In genomic region chr15:100918034-100918689, GRCh38 we compare ENCODE assay signal across 8 cellular contexts. TPM values are rescaled to one million over a fixed set of nuclear protein-coding genes. Genes with fewer than 3 reads are reported as not detected.
DNase-seq lines count a peak whose midpoint lies in the region; ATAC-seq and TF ChIP-seq lines count a peak whose summit lies in the region.

No MANE protein-coding gene starts in this region.

- H3K27me3 ChIP-seq in heart left ventricle (peaks cover 0 to 24% (median 9%) of the 10 kb centered on the region in 9 donors), upper lobe of left lung (no peaks in the 10 kb centered on the region)

- H3K36me3 ChIP-seq in SK-N-MC (ENCODE audit: insufficient read depth, low read length) (no peaks in the 10 kb centered on the region), heart left ventricle (no peaks in the 10 kb centered on the region), upper lobe of left lung (no peaks in the 10 kb centered on the region)

- WGBS in heart left ventricle, 4 donors = 2 to 3% (median 2%) methylated on average over 10 to 42 of the region's 42 CpGs
- 1 to 5% methylated on average over 28 to 39 of the region's 42 CpGs for WGBS in upper lobe of left lung, 2 donors

- no peaks in the 10 kb centered on the region for H3K9me3 ChIP-seq in SK-N-MC (ENCODE audit: low read depth, low read length)
- peaks cover 0 to 4% (median 0%) of the 10 kb centered on the region in 12 donors for H3K9me3 ChIP-seq in heart left ventricle
- no peaks in the 10 kb centered on the region for H3K9me3 ChIP-seq in upper lobe of left lung

- H3K36me3 Mint-ChIP-seq in activated naive CD8-positive, alpha-beta T cell = peaks cover 3% of the 10 kb centered on the region

- H3K4me1 ChIP-seq in heart left ventricle (peaks cover 0 to 41% (median 9%) of the 10 kb centered on the region in 12 donors), upper lobe of left lung (peaks cover 19 to 37% (median 32%) of the 10 kb centered on the region in 4 donors)

- H3K27ac ChIP-seq in SK-N-MC (no peak overlapping the region), heart left ventricle (peak overlapping the region in 5 of 12 donors; percentile 28 to 76 (median 69)), upper lobe of left lung (peak overlapping the region; percentile 50 to 80 (median 75))

- no peak for TF ChIP-seq EP300 in upper lobe of left lung (IDR thresholded peaks at IDR 0.05)

- H3K27me3 Mint-ChIP-seq in activated naive CD8-positive, alpha-beta T cell = peaks cover 47% of the 10 kb centered on the region

- peak; percentile 52 for DNase-seq in DMS79 treated with DMSO at 0.1 percent for 48 hours (lab: John Stamatoyannopoulos, UW)
- peak in 48 of 76 experiments; percentile 4 to 68 (median 34) for DNase-seq in HUDEP-2 (lab: John Stamatoyannopoulos, UW; ENCODE audit: unreplicated experiment in 76 of 76)
- no peak for DNase-seq in SK-N-MC (ENCODE audit: low read depth, low spot score)
- DNase-seq in heart left ventricle = peak; percentile 78 to 89 (median 80)
- peak; percentile 43 to 96 (median 60) for DNase-seq in posterior cingulate gyrus
- peak; percentile 92 to 96 for DNase-seq in upper lobe of left lung

- TF ChIP-seq CTCF in heart left ventricle (IDR thresholded peaks at IDR 0.05) = peak; percentile 79 to 93 (median 90)
- TF ChIP-seq CTCF in upper lobe of left lung (IDR thresholded peaks at IDR 0.05) = peak; percentile 86 to 97 (median 95)

- H3K4me3 ChIP-seq in SK-N-MC (peak overlapping the region; percentile 84), heart left ventricle (peak overlapping the region; percentile 27 to 78 (median 65)), upper lobe of left lung (peak overlapping the region; percentile 20 to 89 (median 82))

- peaks cover 3% of the 10 kb centered on the region for H3K9me3 Mint-ChIP-seq in activated naive CD8-positive, alpha-beta T cell (ENCODE audit: low read depth)

- ATAC-seq in GM21381 (IDR thresholded peaks at IDR 0.05; ENCODE audit: unreplicated experiment) (peak; percentile 63), heart left ventricle (peak; percentile 79 to 94 (median 94)), upper lobe of left lung (ENCODE audit: low FRiP score in 2 of 2) (peak; percentile 95 to 96)

- H3K4me3 Mint-ChIP-seq in activated naive CD8-positive, alpha-beta T cell = peak overlapping the region; percentile 87

- H3K9ac ChIP-seq in SK-N-MC (ENCODE audit: insufficient read length) = peak overlapping the region; percentile 69

- no peak overlapping the region for H3K27ac Mint-ChIP-seq in activated naive CD8-positive, alpha-beta T cell

- intact Hi-C loops in heart left ventricle (cut with DNase I) = loop anchor here in 8 of 10 donors (1.0 to 10.0 kb wide), 6 partner anchors 89 to 347 kb away; no protein-coding TSS in a partner anchor
- intact Hi-C loops in posterior cingulate gyrus (cut with DNase I) = loop anchor here (1.0 kb wide), 1 partner anchor 89 kb away; no protein-coding TSS in a partner anchor

- peaks cover 16% of the 10 kb centered on the region for H3K4me1 Mint-ChIP-seq in activated naive CD8-positive, alpha-beta T cell (ENCODE audit: low read depth)

- no peak for TF ChIP-seq POLR2A in heart left ventricle (IDR thresholded peaks at IDR 0.05)
- peak in 2 of 4 donors; percentile 28 to 51 for TF ChIP-seq POLR2A in upper lobe of left lung (IDR thresholded peaks at IDR 0.05)

RNA-seq across cellular contexts. Expression of gene LRRK1, which starts 1.0 kb away (rescaled TPM):
- total RNA-seq in heart left ventricle = 10 to 100 TPM in 1 of 9 donors, 1 to 10 TPM in 8; 1.4 to 12.7 (median 2.1) TPM
- 1 to 10 TPM; 1.3 to 2.1 TPM for polyA plus RNA-seq in heart left ventricle
- total RNA-seq in upper lobe of left lung = 10 to 100 TPM; 15.0 to 47.1 (median 31.2) TPM

RNA-seq across cellular contexts. Expression of gene ALDH1A3, which starts 38.5 kb away (rescaled TPM):
- 10 to 100 TPM in 2 of 9 donors, 1 to 10 TPM in 6, under 1 TPM in 1; 0.82 to 37.1 (median 4.7) TPM for total RNA-seq in heart left ventricle
- polyA plus RNA-seq in heart left ventricle = 1 to 10 TPM in 1 of 2 donors, under 1 TPM in 1; 0.91 to 6.3 TPM
- 10 to 100 TPM in 5 of 6 donors, 1 to 10 TPM in 1; 3.6 to 41.5 (median 14.1) TPM for total RNA-seq in upper lobe of left lung
